13 cellular contexts compared by ENCODE assay signal in genomic region chr12:22974865-22975264, GRCh38.
DNase-seq lines count a peak whose midpoint lies in the region; ATAC-seq, FAIRE-seq and TF ChIP-seq lines count a peak whose summit lies in the region.
"Had no signal": no experiment of that assay in that cellular context is flagged by ENCODE, and none has a peak within 500 bp of the region (broad histone marks: within the 10 kb centered on the region; RNA-seq: fewer than 3 reads in every experiment).

No MANE protein-coding gene starts in this region.

- intact Hi-C loops in lower lobe of right lung (cut with DNase I), result no loop called here

- no peak overlapping the region for H3K27ac ChIP-seq in lower lobe of right lung
- H3K27ac ChIP-seq: cardiac muscle cell had no signal

- TF ChIP-seq CTCF in AG09309 (IDR thresholded peaks at IDR 0.05; ENCODE audit: control insufficient read depth, insufficient read depth, low read depth, low read length, missing control alignments), result no peak
- no peak for TF ChIP-seq CTCF in bronchial epithelial cell (IDR thresholded peaks at IDR 0.05; ENCODE audit: insufficient read depth, low read length, severe bottlenecking)
- TF ChIP-seq CTCF in lower lobe of right lung (IDR thresholded peaks at IDR 0.05), result no peak

- FAIRE-seq in bronchial epithelial cell (lab: Jason Lieb, UNC), result no peak

- DNase-seq in AG09309 (ENCODE audit: low read depth) (peak; percentile 41), M059J (ENCODE audit: low read depth) (peak; percentile 73), bronchial epithelial cell (ENCODE audit: low read depth) (peak; percentile 96), lower lobe of right lung (no peak), H7 (no peak)
- no peak for DNase-seq in activated naive CD4-positive, alpha-beta T cell treated with anti-CD3 and anti-CD28 coated beads, Interleukin-2, amount 50 U/mL, for 16 hours
- DNase-seq: CD4-positive, CD25-positive, alpha-beta regulatory T cell; naive thymus-derived CD4-positive, alpha-beta T cell; stimulated activated naive CD4-positive, alpha-beta T cell treated with Interleukin-2 at 50 U/mL for 16 hours; T-cell had no signal

- ATAC-seq in lower lobe of right lung (peak; percentile 81 to 95), HG03457 (IDR thresholded peaks at IDR 0.05; ENCODE audit: unreplicated experiment) (no peak), HG02623 (IDR thresholded peaks at IDR 0.05; ENCODE audit: unreplicated experiment) (no peak)
- ATAC-seq: naive thymus-derived CD4-positive, alpha-beta T cell; T-cell had no signal

- no peaks in the 10 kb centered on the region for H3K9me3 ChIP-seq in lower lobe of right lung

- no peaks in the 10 kb centered on the region for H3K27me3 ChIP-seq in bronchial epithelial cell (ENCODE audit: control insufficient read depth, insufficient read depth, low read length)
- H3K27me3 ChIP-seq in lower lobe of right lung (ENCODE audit: low read depth), result no peaks in the 10 kb centered on the region
- no peaks in the 10 kb centered on the region for H3K27me3 ChIP-seq in H7 (ENCODE audit: control insufficient read depth, insufficient read depth, low read length)
- H3K27me3 ChIP-seq: cardiac muscle cell had no signal

- peaks cover 4% of the 10 kb centered on the region for H3K4me1 ChIP-seq in lower lobe of right lung

- H3K4me3 ChIP-seq in AG09309 (ENCODE audit: control insufficient read depth, low read depth, low read length) (no peak overlapping the region), bronchial epithelial cell (ENCODE audit: low read depth, low read length) (no peak overlapping the region), lower lobe of right lung (no peak overlapping the region), H7 (ENCODE audit: insufficient read depth, low read depth, low read length) (no peak overlapping the region)
- H3K4me3 ChIP-seq: cardiac muscle cell had no signal

- H3K36me3 ChIP-seq in bronchial epithelial cell (ENCODE audit: control insufficient read depth, insufficient read depth, low read length), result no peaks in the 10 kb centered on the region
- no peaks in the 10 kb centered on the region for H3K36me3 ChIP-seq in lower lobe of right lung
- no peaks in the 10 kb centered on the region for H3K36me3 ChIP-seq in H7 (replicated peaks; ENCODE audit: control insufficient read depth, insufficient read depth, low read length)
- H3K36me3 ChIP-seq: cardiac muscle cell had no signal

Comparison
In these comparisons a context has a peak if more than half of its experiments do, and no peak if none do; other contexts are left out.
1. DNase-seq: peak in AG09309 (single experiment), M059J (single experiment) and bronchial epithelial cell (single experiment); none in lower lobe of right lung (single experiment), H7 (single experiment) and activated naive CD4-positive, alpha-beta T cell treated with anti-CD3 and anti-CD28 coated beads, Interleukin-2, amount 50 U/mL, for 16 hours (single experiment).
2. ATAC-seq: peak in lower lobe of right lung (2 of 2); none in HG03457 (single experiment) and HG02623 (single experiment).